Comparison of ENCODE assay signal across 16 cellular contexts in genomic region chr4:80309301-80310004, GRCh38. TPM values are rescaled to one million over a fixed set of nuclear protein-coding genes. Genes with fewer than 3 reads are reported as not detected.
DNase-seq lines count a peak whose midpoint lies in the region; ATAC-seq and TF ChIP-seq lines count a peak whose summit lies in the region.
"Had no signal": no experiment of that assay in that cellular context is flagged by ENCODE, and none has a peak within 500 bp of the region (broad histone marks: within the 10 kb centered on the region; RNA-seq: fewer than 3 reads in every experiment).

No MANE protein-coding gene starts in this region.

- DNase-seq in GM04504 (ENCODE audit: low read depth) (peak; percentile 70), SJSA1 (ENCODE audit: low read depth in 1 of 2, low spot score in 2 of 2) (peak; percentile 71 to 77), fibroblast of lung (ENCODE audit: low read depth in 2 of 2) (peak; percentile 89 to 97), skeletal muscle cell (ENCODE audit: low read depth) (peak; percentile 81), putamen (ENCODE audit: low spot score) (no peak), left lung (no peak)
- no peak for DNase-seq in activated naive CD4-positive, alpha-beta T cell treated with anti-CD3 and anti-CD28 coated beads, Interleukin-2, amount 50 U/mL, for 72 hours (ENCODE audit: low spot score in 2 of 2)
- DNase-seq: activated naive CD8-positive, alpha-beta T cell treated with anti-CD3 and anti-CD28 coated beads for 36 hours; DMS 273 treated with DMSO at 0.1 percent for 48 hours; effector CD8-positive, alpha-beta T cell; Karpas-422; PC-9; T1000; testis had no signal

- no peaks in the 10 kb centered on the region for H3K36me3 Mint-ChIP-seq in activated naive CD4-positive, alpha-beta T cell treated with anti-CD3 and anti-CD28 coated beads, Interleukin-2, amount 50 U/mL, for 72 hours
- H3K36me3 Mint-ChIP-seq: activated naive CD8-positive, alpha-beta T cell treated with anti-CD3 and anti-CD28 coated beads for 36 hours had no signal

- no peaks in the 10 kb centered on the region for H3K79me2 ChIP-seq in fibroblast of lung (ENCODE audit: control insufficient read depth, insufficient read depth, low read length)

- H3K9me3 Mint-ChIP-seq in activated naive CD4-positive, alpha-beta T cell treated with anti-CD3 and anti-CD28 coated beads, Interleukin-2, amount 50 U/mL, for 72 hours = no peaks in the 10 kb centered on the region
- H3K9me3 Mint-ChIP-seq: activated naive CD8-positive, alpha-beta T cell treated with anti-CD3 and anti-CD28 coated beads for 36 hours had no signal

- H3K27me3 ChIP-seq in SJSA1 (replicated peaks) = no peaks in the 10 kb centered on the region
- no peaks in the 10 kb centered on the region for H3K27me3 ChIP-seq in fibroblast of lung (ENCODE audit: control insufficient read depth, insufficient read depth, low read length)
- H3K27me3 ChIP-seq in left lung = peaks cover 0 to 10% of the 10 kb centered on the region in 2 donors
- H3K27me3 ChIP-seq: right atrium auricular region, testis had no signal

- no peak for TF ChIP-seq CTCF in fibroblast of lung (conservative IDR thresholded peaks at IDR 0.05 in 1 of 2, IDR thresholded peaks at IDR 0.05 in 1 of 2; ENCODE audit: low read depth in 1 of 2, low read length in 2 of 2)
- TF ChIP-seq CTCF in left lung (IDR thresholded peaks at IDR 0.05) = no peak

- H3K27ac ChIP-seq in SJSA1 (peak overlapping the region; percentile 86), fibroblast of lung (ENCODE audit: insufficient read depth, low read length) (peak overlapping the region; percentile 52), left lung (no peak overlapping the region)
- H3K27ac ChIP-seq: PC-9, right atrium auricular region, testis had no signal

- no peak overlapping the region for H3K9ac ChIP-seq in fibroblast of lung (ENCODE audit: insufficient read depth, low read length)

- H3K9me3 ChIP-seq in SJSA1 (replicated peaks) (no peaks in the 10 kb centered on the region), fibroblast of lung (ENCODE audit: control insufficient read depth, insufficient read depth, low read depth, low read length) (no peaks in the 10 kb centered on the region), left lung (no peaks in the 10 kb centered on the region)
- H3K9me3 ChIP-seq: right atrium auricular region, testis had no signal

- H3K27ac Mint-ChIP-seq in activated naive CD4-positive, alpha-beta T cell treated with anti-CD3 and anti-CD28 coated beads, Interleukin-2, amount 50 U/mL, for 72 hours = no peak overlapping the region
- H3K27ac Mint-ChIP-seq: activated naive CD8-positive, alpha-beta T cell treated with anti-CD3 and anti-CD28 coated beads for 36 hours had no signal

- intact Hi-C loops in left lung (cut with DNase I) = no loop called here

- H3K4me1 ChIP-seq in SJSA1 (replicated peaks) (peaks cover 59% of the 10 kb centered on the region), fibroblast of lung (ENCODE audit: control insufficient read depth, extremely low read depth, insufficient read depth, low read length) (peaks cover 25% of the 10 kb centered on the region), left lung (peaks cover 0 to 3% of the 10 kb centered on the region in 2 donors)
- H3K4me1 ChIP-seq: right atrium auricular region, testis had no signal

- ATAC-seq in activated naive CD4-positive, alpha-beta T cell treated with anti-CD3 and anti-CD28 coated beads, Interleukin-2, amount 50 U/mL, for 72 hours = no peak
- ATAC-seq in HG03439 (IDR thresholded peaks at IDR 0.05; ENCODE audit: unreplicated experiment) (no peak), left lung (no peak)

- H2AFZ ChIP-seq in fibroblast of lung (ENCODE audit: low read length) = no peak overlapping the region
- H2AFZ ChIP-seq: PC-9 had no signal

- H4K20me1 ChIP-seq in fibroblast of lung (ENCODE audit: control insufficient read depth, extremely low read depth, insufficient read depth, low read length) = no peaks in the 10 kb centered on the region

- peak overlapping the region; percentile 27 for H3K4me2 ChIP-seq in fibroblast of lung (ENCODE audit: extremely low read depth, insufficient read depth, low read length)
- H3K4me2 ChIP-seq: PC-9 had no signal

- H3K4me3 ChIP-seq in SJSA1 (no peak overlapping the region), fibroblast of lung (replicated peaks in 1 of 4; ENCODE audit: control extremely low read depth in 1 of 4, insufficient read depth in 1 of 4, low read depth in 3 of 4, low read length in 4 of 4) (no peak overlapping the region), skeletal muscle cell (ENCODE audit: low read depth, low read length) (no peak overlapping the region), left lung (no peak overlapping the region)
- H3K4me3 ChIP-seq: PC-9, right atrium auricular region, testis had no signal

- H3K36me3 ChIP-seq in SJSA1 (no peaks in the 10 kb centered on the region), fibroblast of lung (ENCODE audit: control insufficient read depth, insufficient read depth, low read length) (no peaks in the 10 kb centered on the region), left lung (no peaks in the 10 kb centered on the region)
- H3K36me3 ChIP-seq: right atrium auricular region had no signal

RNA-seq across cellular contexts. Expression of gene CFAP299, which starts 26.1 kb away (rescaled TPM):
- 0.88 and 2.3 TPM in 2 replicates for total RNA-seq in SJSA1 (2014; rRNA removed; shearing (Covaris generic))
- total RNA-seq in fibroblast of lung = 2.3 and 16.2 TPM in 2 replicates
- 0.79 and 1.3 TPM in 2 replicates for polyA plus RNA-seq in fibroblast of lung
- polyA plus RNA-seq in fibroblast of lung (2012) = 0.73 and 1.2 TPM in 2 replicates
- polyA minus RNA-seq in fibroblast of lung (ENCODE audit: low replicate concordance) = 0.56 and 0.94 TPM in 2 replicates
- total RNA-seq in activated naive CD4-positive, alpha-beta T cell treated with anti-CD3 and anti-CD28 coated beads, Interleukin-2, amount 50 U/mL, for 72 hours = not detected
- 1 to 10 TPM in 1 of 2 donors, not detected in 1; 1.3 TPM for total RNA-seq in left lung
- total RNA-seq: activated naive CD8-positive, alpha-beta T cell treated with anti-CD3 and anti-CD28 coated beads for 36 hours; PC-9; right atrium auricular region had no signal

RNA-seq across cellular contexts. Expression of gene FGF5, which starts 43.0 kb away (rescaled TPM):
- 2.5 and 6.4 TPM in 2 replicates for total RNA-seq in SJSA1 (2014; rRNA removed; shearing (Covaris generic))
- total RNA-seq in fibroblast of lung (5.4 and 25.8 TPM in 2 replicates), left lung (under 1 TPM in 1 of 2 donors, not detected in 1; 0.05 TPM)
- 56.4 and 123 TPM in 2 replicates for polyA plus RNA-seq in fibroblast of lung
- polyA plus RNA-seq in fibroblast of lung (2012) = 33.7 and 102 TPM in 2 replicates
- polyA minus RNA-seq in fibroblast of lung (ENCODE audit: low replicate concordance) = 90.1 and 466 TPM in 2 replicates
- total RNA-seq in activated naive CD4-positive, alpha-beta T cell treated with anti-CD3 and anti-CD28 coated beads, Interleukin-2, amount 50 U/mL, for 72 hours = not detected
- total RNA-seq: activated naive CD8-positive, alpha-beta T cell treated with anti-CD3 and anti-CD28 coated beads for 36 hours; PC-9; testis had no signal

Comparison
In these comparisons a context has a peak if more than half of its experiments do, and no peak if none do; other contexts are left out.
1. DNase-seq: peak in GM04504 (single experiment), SJSA1 (2 of 2), fibroblast of lung (2 of 2) and skeletal muscle cell (single experiment); none in activated naive CD4-positive, alpha-beta T cell treated with anti-CD3 and anti-CD28 coated beads, Interleukin-2, amount 50 U/mL, for 72 hours (0 of 2), putamen (single experiment) and left lung (0 of 2).
2. H3K27ac ChIP-seq: peak in SJSA1 (single experiment) and fibroblast of lung (single experiment); none in left lung (0 of 2).